ENCODE assay signal across 1 cellular context in the genomic region with DNA sequence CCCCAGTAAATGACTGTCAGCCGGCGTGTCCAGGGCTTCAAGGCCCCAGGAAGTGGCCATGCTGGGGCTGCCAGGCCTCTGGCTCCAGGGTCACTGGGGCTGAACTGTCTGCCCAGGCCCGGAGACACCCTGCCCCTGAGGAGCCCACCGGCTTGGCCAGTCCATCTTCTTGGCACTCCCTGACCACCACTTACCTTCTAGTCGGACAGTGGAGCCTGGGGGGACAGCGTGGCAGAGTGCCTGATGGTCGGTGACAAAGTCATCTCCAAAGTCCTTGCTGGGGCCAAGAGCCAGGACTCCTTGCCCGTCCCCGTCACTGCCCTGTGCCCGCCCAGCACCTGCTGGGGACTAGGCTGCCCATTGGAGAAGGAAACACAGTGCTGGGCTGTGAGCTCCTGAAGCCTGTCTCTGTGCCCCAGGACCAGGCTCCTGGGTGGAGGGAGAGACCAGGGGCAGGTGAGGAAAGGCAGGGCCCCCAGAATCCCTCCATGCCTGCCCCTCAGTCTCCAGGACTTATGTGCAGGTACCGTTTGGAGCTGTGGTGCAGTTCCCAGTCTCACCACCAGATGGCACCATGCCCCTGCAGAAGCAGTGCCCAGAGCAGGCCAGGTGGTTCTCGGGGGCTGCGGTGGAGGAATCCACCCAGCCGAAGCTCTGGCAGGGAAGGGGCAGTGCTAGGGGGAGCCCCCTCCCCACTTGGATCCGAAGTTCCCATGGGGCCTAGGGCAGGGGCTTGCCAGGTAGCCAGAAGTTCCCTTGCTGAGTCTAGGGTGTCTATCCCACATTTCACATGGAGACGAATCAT.
TF ChIP-seq lines count a peak whose summit lies in the region.

No MANE protein-coding gene starts in this region.

TF ChIP-seq in IMR-90, 13 proteins besides CTCF, POLR2A, EP300 and RAD21:
- TF ChIP-seq, protein P1, sequence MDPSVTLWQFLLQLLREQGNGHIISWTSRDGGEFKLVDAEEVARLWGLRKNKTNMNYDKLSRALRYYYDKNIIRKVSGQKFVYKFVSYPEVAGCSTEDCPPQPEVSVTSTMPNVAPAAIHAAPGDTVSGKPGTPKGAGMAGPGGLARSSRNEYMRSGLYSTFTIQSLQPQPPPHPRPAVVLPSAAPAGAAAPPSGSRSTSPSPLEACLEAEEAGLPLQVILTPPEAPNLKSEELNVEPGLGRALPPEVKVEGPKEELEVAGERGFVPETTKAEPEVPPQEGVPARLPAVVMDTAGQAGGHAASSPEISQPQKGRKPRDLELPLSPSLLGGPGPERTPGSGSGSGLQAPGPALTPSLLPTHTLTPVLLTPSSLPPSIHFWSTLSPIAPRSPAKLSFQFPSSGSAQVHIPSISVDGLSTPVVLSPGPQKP (IDR thresholded peaks at IDR 0.05; ENCODE audit: borderline replicate concordance, low read depth, low read length) = no peak
- TF ChIP-seq MAZ (IDR thresholded peaks at IDR 0.05; ENCODE audit: borderline replicate concordance, low read depth, low read length) = peak; percentile 24; the same call in 1 of the 2 replicates
- TF ChIP-seq SMC3 (IDR thresholded peaks at IDR 0.05; ENCODE audit: low read depth, low read length) = peak; percentile 98
